ENCODE assay signal across 12 cellular contexts in genomic region chr18:48393170-48393569, GRCh38. TPM values are rescaled to one million over a fixed set of nuclear protein-coding genes. Genes with fewer than 3 reads are reported as not detected.
"Had no signal": no experiment of that assay in that cellular context is flagged by ENCODE, and none has a peak within 500 bp of the region (broad histone marks: within the 10 kb centered on the region; RNA-seq: fewer than 3 reads in every experiment).

No MANE protein-coding gene starts in this region.

- H3K27me3 ChIP-seq: right atrium auricular region, tibial nerve had no signal

- H3K4me3 ChIP-seq: esophagus muscularis mucosa, right atrium auricular region, skin epidermis, tibial nerve had no signal

- DNase-seq: activated CD4-positive, alpha-beta T cell treated with anti-CD3 and anti-CD28 coated beads for 48 hours; anterior cingulate cortex; dermis blood vessel endothelial cell; glutamatergic neuron; hypothalamus; stimulated activated CD4-positive, alpha-beta T cell treated with anti-CD3 and anti-CD28 coated beads, Interleukin-4, amount 100 ng/mL, for 24 hours; stimulated activated naive CD4-positive, alpha-beta T cell had no signal

- H3K9me3 ChIP-seq: esophagus muscularis mucosa, right atrium auricular region, tibial nerve had no signal

- H3K36me3 ChIP-seq: esophagus muscularis mucosa, right atrium auricular region, tibial nerve had no signal

RNA-seq across cellular contexts. Expression of gene ZBTB7C, which starts 16.0 kb away (rescaled TPM):
- total RNA-seq: dermis blood vessel endothelial cell, fibroblast of villous mesenchyme had no signal
